ENCODE assay signal across 17 cellular contexts in genomic region chr12:3627336-3627735, GRCh38.
DNase-seq lines count a peak whose midpoint lies in the region; ATAC-seq and FAIRE-seq lines count a peak whose summit lies in the region.
"Had no signal": no experiment of that assay in that cellular context is flagged by ENCODE, and none has a peak within 500 bp of the region (broad histone marks: within the 10 kb centered on the region; RNA-seq: fewer than 3 reads in every experiment).

No MANE protein-coding gene starts in this region.

- H3K4me1 ChIP-seq in trophoblast cell (ENCODE audit: control insufficient read depth in 1 of 2, insufficient read depth in 2 of 2, low read length in 2 of 2), result peaks cover 0 to 5% of the 10 kb centered on the region in 2 experiments

- H3K27me3 Mint-ChIP-seq in activated T-helper 17 cell treated with anti-CD3 and anti-CD28 coated beads, Interleukin-2, amount 50 U/mL, for 72 hours, result no peaks in the 10 kb centered on the region
- H3K27me3 Mint-ChIP-seq: CD4-positive, alpha-beta memory T cell had no signal

- H3K79me2 ChIP-seq in trophoblast cell (ENCODE audit: control insufficient read depth, insufficient read depth, low read length, poor library complexity), result no peaks in the 10 kb centered on the region

- no peak overlapping the region for H4K12ac ChIP-seq in trophoblast cell (ENCODE audit: low read depth, low read length)

- no peaks in the 10 kb centered on the region for H3K36me3 ChIP-seq in trophoblast cell (ENCODE audit: control insufficient read depth in 1 of 2, insufficient read depth in 2 of 2, low read length in 2 of 2)

- H3K27ac ChIP-seq in trophoblast cell (ENCODE audit: low read depth, low read length), result no peak overlapping the region

- H2BK120ac ChIP-seq in trophoblast cell (ENCODE audit: insufficient read depth, low read length, poor library complexity), result no peak overlapping the region

- no peak overlapping the region for H4K91ac ChIP-seq in trophoblast cell (ENCODE audit: low read depth, low read length)

- H2AK5ac ChIP-seq in trophoblast cell (ENCODE audit: low read length), result no peak overlapping the region

- H2BK12ac ChIP-seq in trophoblast cell (ENCODE audit: low read length), result no peak overlapping the region

- H3K4me2 ChIP-seq in trophoblast cell (ENCODE audit: low read length), result no peak overlapping the region

- H3K9me3 ChIP-seq in trophoblast cell (ENCODE audit: insufficient read depth, low read depth, low read length), result no peaks in the 10 kb centered on the region

- no peak overlapping the region for H3K4me3 Mint-ChIP-seq in activated T-helper 17 cell treated with anti-CD3 and anti-CD28 coated beads, Interleukin-2, amount 50 U/mL, for 72 hours
- H3K4me3 Mint-ChIP-seq: CD4-positive, alpha-beta memory T cell had no signal

- no peaks in the 10 kb centered on the region for H3K27me3 ChIP-seq in trophoblast cell (ENCODE audit: insufficient read depth, low read length)

- H3K4me3 ChIP-seq in trophoblast cell (ENCODE audit: low read depth, low read length), result peak overlapping the region; percentile 10

- no peak overlapping the region for H3K4ac ChIP-seq in trophoblast cell (ENCODE audit: low read depth, low read length)

- H3K79me1 ChIP-seq in trophoblast cell (ENCODE audit: low read length), result no peaks in the 10 kb centered on the region

- peak; percentile 20 for FAIRE-seq in HTR-8/SVneo (lab: Jason Lieb, UNC)
- FAIRE-seq: G401.6, GM12892 had no signal

- DNase-seq in HTR-8/SVneo (ENCODE audit: insufficient read length, low spot score) (no peak), trophoblast cell (no peak), SW480 (ENCODE audit: low spot score) (no peak), NCI-H1436 treated with DMSO at 0.1 percent for 48 hours (lab: John Stamatoyannopoulos, UW) (no peak), DMS79 treated with DMSO at 0.1 percent for 48 hours (lab: John Stamatoyannopoulos, UW) (no peak)
- DNase-seq: C1 segment of cervical spinal cord; Calu3; CD4-positive, alpha-beta memory T cell; COR-L47; DMS53; DND-41; GOT3; H7; HCEC 1CT had no signal

- H3K14ac ChIP-seq in trophoblast cell (ENCODE audit: low read length), result no peak overlapping the region

- no CpG with 5 or more reads among the region's 16 CpGs for WGBS in trophoblast cell (ENCODE audit: extremely low coverage, insufficient coverage, insufficient read length)

- ATAC-seq in activated T-helper 17 cell treated with anti-CD3 and anti-CD28 coated beads, Interleukin-2, amount 50 U/mL, for 72 hours (replicated peaks), result no peak

- no peak overlapping the region for H3K18ac ChIP-seq in trophoblast cell (ENCODE audit: low read length)

- no peak overlapping the region for H3K23ac ChIP-seq in trophoblast cell (ENCODE audit: low read length)

- no peak overlapping the region for H3K9ac ChIP-seq in trophoblast cell (ENCODE audit: low read length)

- H3K4me1 Mint-ChIP-seq in activated T-helper 17 cell treated with anti-CD3 and anti-CD28 coated beads, Interleukin-2, amount 50 U/mL, for 72 hours, result no peaks in the 10 kb centered on the region
- H3K4me1 Mint-ChIP-seq: CD4-positive, alpha-beta memory T cell had no signal

- peaks cover 95% of the 10 kb centered on the region for H3K36me3 Mint-ChIP-seq in activated T-helper 17 cell treated with anti-CD3 and anti-CD28 coated beads, Interleukin-2, amount 50 U/mL, for 72 hours (ENCODE audit: low read depth)

- no peak overlapping the region for H2AFZ ChIP-seq in trophoblast cell (ENCODE audit: insufficient read depth, low read length, poor library complexity)

- no peaks in the 10 kb centered on the region for H3K9me3 Mint-ChIP-seq in activated T-helper 17 cell treated with anti-CD3 and anti-CD28 coated beads, Interleukin-2, amount 50 U/mL, for 72 hours

- H3K27ac Mint-ChIP-seq in activated T-helper 17 cell treated with anti-CD3 and anti-CD28 coated beads, Interleukin-2, amount 50 U/mL, for 72 hours, result peak overlapping the region; percentile 58
- H3K27ac Mint-ChIP-seq: CD4-positive, alpha-beta memory T cell had no signal

- no peak overlapping the region for H4K8ac ChIP-seq in trophoblast cell (ENCODE audit: low read depth, low read length)

- no peak overlapping the region for H2BK5ac ChIP-seq in trophoblast cell (ENCODE audit: low read depth, low read length, poor library complexity)
